In genomic region chr19:23802290-23802689, GRCh38 we compare ENCODE assay signal across 1 cellular context.
TF ChIP-seq lines count a peak whose summit lies in the region.

No MANE protein-coding gene starts in this region.

TF ChIP-seq in SK-N-SH treated with all-trans-retinoic acid at 6 μM for 48 hours, 23 proteins besides CTCF, POLR2A, EP300 and RAD21 (continued from another document):
- TF ChIP-seq PATZ1 (CRISPR knock-in tag; IDR thresholded peaks at IDR 0.05; ENCODE audit: borderline replicate concordance): no peak
- TF ChIP-seq TSHZ2 (CRISPR knock-in tag; IDR thresholded peaks at IDR 0.05): peak; percentile 52; the same call in 1 of the 2 replicates
- TF ChIP-seq ZNF565 (CRISPR knock-in tag; conservative IDR thresholded peaks at IDR 0.05; ENCODE audit: low read depth): no peak
- no peak for TF ChIP-seq ZNF70 (CRISPR knock-in tag; IDR thresholded peaks at IDR 0.05)
- no peak for TF ChIP-seq ZC3H10 (CRISPR knock-in tag; IDR thresholded peaks at IDR 0.05)
- no peak for TF ChIP-seq ZFP3 (CRISPR knock-in tag; IDR thresholded peaks at IDR 0.05)
- 0 out of 2 replicates have a peak, but pooled peaks have one; percentile 23 for TF ChIP-seq TCF4 (CRISPR knock-in tag; IDR thresholded peaks at IDR 0.05; ENCODE audit: borderline replicate concordance)
- TF ChIP-seq ZFP30 (CRISPR knock-in tag; IDR thresholded peaks at IDR 0.05): no peak
- TF ChIP-seq CSRNP3 (CRISPR knock-in tag; IDR thresholded peaks at IDR 0.05): no peak
- no peak for TF ChIP-seq CREB5 (CRISPR knock-in tag; IDR thresholded peaks at IDR 0.05; ENCODE audit: low read depth)
- no peak for TF ChIP-seq GLIS3 (CRISPR knock-in tag; IDR thresholded peaks at IDR 0.05)
- no peak for TF ChIP-seq ARNTL (CRISPR knock-in tag; IDR thresholded peaks at IDR 0.05; ENCODE audit: borderline replicate concordance, low read depth)
- no peak for TF ChIP-seq ZNF8 (CRISPR knock-in tag; IDR thresholded peaks at IDR 0.05)
